In genomic region chr1:182149411-182149965, GRCh38 we compare ENCODE assay signal across 9 cellular contexts.
DNase-seq lines count a peak whose midpoint lies in the region; ATAC-seq, FAIRE-seq and TF ChIP-seq lines count a peak whose summit lies in the region.
"Had no signal": no experiment of that assay in that cellular context is flagged by ENCODE, and none has a peak within 500 bp of the region (broad histone marks: within the 10 kb centered on the region; RNA-seq: fewer than 3 reads in every experiment).

No MANE protein-coding gene starts in this region.

- DNase-seq in EH (ENCODE audit: low read depth) (peak; percentile 78), NOMO-1 treated with DMSO at 0.1 percent for 48 hours (lab: John Stamatoyannopoulos, UW; ENCODE audit: unreplicated experiment) (peak; percentile 99), H1 (ENCODE audit: low read depth in 1 of 2, low spot score in 2 of 2) (no peak), non-pigmented ciliary epithelial cell (ENCODE audit: low read depth) (peak; percentile 51), PC-9 (no peak), H54 (ENCODE audit: insufficient read length, low spot score) (no peak)

- H3F3A ChIP-seq in PC-9 (ENCODE audit: insufficient read depth, low read depth): 0 out of 2 replicates have a peak, but pooled peaks cover 4% of the 10 kb centered on the region

- no peaks in the 10 kb centered on the region for H4K20me1 ChIP-seq in H1 (replicated peaks in 1 of 2; ENCODE audit: control insufficient read depth in 1 of 2, insufficient read depth in 2 of 2, low read length in 2 of 2)
- H4K20me1 ChIP-seq in PC-9 (ENCODE audit: insufficient read depth): no peaks in the 10 kb centered on the region

- no peak for TF ChIP-seq CTCF in H1 (IDR thresholded peaks at IDR 0.05; ENCODE audit: control extremely low read depth in 1 of 3, insufficient read depth in 1 of 3, low read depth in 1 of 3, low read length in 3 of 3)
- no peak for TF ChIP-seq CTCF in PC-9 (conservative IDR thresholded peaks at IDR 0.05)

- no peak overlapping the region for H3K14ac ChIP-seq in H1 (ENCODE audit: insufficient read length)

- H3K4me3 ChIP-seq in H1 (ENCODE audit: extremely low read depth in 1 of 4, insufficient read depth in 2 of 4, low read depth in 3 of 4, low read length in 4 of 4): no peak overlapping the region
- H3K4me3 ChIP-seq in PC-9: no peak overlapping the region

- no peak for TF ChIP-seq EP300 in H1 (IDR thresholded peaks at IDR 0.05; ENCODE audit: borderline replicate concordance in 1 of 2, low read depth in 2 of 2, low read length in 2 of 2)

- no peaks in the 10 kb centered on the region for H3K9me2 ChIP-seq in PC-9 (ENCODE audit: insufficient read depth)

- H2BK5ac ChIP-seq in H1 (ENCODE audit: low read depth, low read length): no peak overlapping the region

- H3K4me1 ChIP-seq in H1 (replicated peaks in 1 of 4; ENCODE audit: control insufficient read depth in 3 of 4, insufficient read depth in 4 of 4, low read length in 3 of 4) (0 out of 7 replicates have a peak, but pooled peaks cover 0 to 2% (median 0%) of the 10 kb centered on the region in 4 experiments), PC-9 (replicated peaks; ENCODE audit: insufficient read depth) (peaks cover 14% of the 10 kb centered on the region)

- H3K56ac ChIP-seq in H1 (replicated peaks; ENCODE audit: insufficient read length, low read depth, low read length): no peak overlapping the region

- CTCF ChIA-PET in H1 (lab: Charles Lee; ENCODE audit: partially characterized antibody) (interaction anchor here (0.7 to 1.6 kb wide), 10 partner anchors 25 to 303 kb away, joined by 3 to 7 read pairs (median 4); no protein-coding TSS in a partner anchor), PC-9 (lab: Charles Lee) (interaction anchor here (0.9 kb wide), 1 partner anchor 48 kb away, joined by 3 read pairs; no protein-coding TSS in a partner anchor)

- H3K79me2 ChIP-seq in H1 (ENCODE audit: control insufficient read depth in 1 of 2, insufficient read depth in 2 of 2, low read length in 2 of 2): no peaks in the 10 kb centered on the region
- H3K79me2 ChIP-seq in PC-9 (ENCODE audit: low read depth): no peaks in the 10 kb centered on the region

- no peak overlapping the region for H4K8ac ChIP-seq in H1 (ENCODE audit: extremely low read depth, insufficient read depth, low read length)

- H3K27me3 ChIP-seq in H1 (replicated peaks in 1 of 4; ENCODE audit: control insufficient read depth in 3 of 4, extremely low read depth in 1 of 4, insufficient read depth in 3 of 4, low read length in 3 of 4): no peaks in the 10 kb centered on the region
- no peaks in the 10 kb centered on the region for H3K27me3 ChIP-seq in PC-9 (ENCODE audit: insufficient read depth, low read depth)

- no peak overlapping the region for H3K4ac ChIP-seq in H1 (replicated peaks; ENCODE audit: insufficient read length, low read depth, low read length)

- intact Hi-C loops in PC-9 (cut with micrococcal nuclease; ENCODE audit: unreplicated experiment): loop anchor here (10.0 kb wide), 1 partner anchor 145 kb away; no protein-coding TSS in a partner anchor

- H3K4me2 ChIP-seq in H1 (ENCODE audit: insufficient read depth in 1 of 2, low read depth in 2 of 2, low read length in 2 of 2): no peak overlapping the region
- no peak overlapping the region for H3K4me2 ChIP-seq in PC-9

- no peak overlapping the region for H3K27ac ChIP-seq in H1 (ENCODE audit: low read depth, low read length)
- H3K27ac ChIP-seq in PC-9: no peak overlapping the region

- no peak for FAIRE-seq in H1 (lab: Jason Lieb, UNC)
- no peak for FAIRE-seq in H54 (lab: Jason Lieb, UNC)
- FAIRE-seq: colon had no signal

- 0 out of 2 replicates have a peak overlapping the region, but pooled peaks have one; percentile 2 for H2AK5ac ChIP-seq in H1 (ENCODE audit: low read depth, low read length)

- H2BK120ac ChIP-seq in H1 (replicated peaks; ENCODE audit: low read depth, low read length): no peak overlapping the region

- no peak for TF ChIP-seq RAD21 in H1 (IDR thresholded peaks at IDR 0.05 in 1 of 2, conservative IDR thresholded peaks at IDR 0.05 in 1 of 2; ENCODE audit: low read depth in 2 of 2, low read length in 2 of 2)

- no peak overlapping the region for H4K5ac ChIP-seq in H1 (ENCODE audit: insufficient read length, low read depth, low read length)

- no peak for ATAC-seq in GM19397 (IDR thresholded peaks at IDR 0.05; ENCODE audit: unreplicated experiment)
- no peak for ATAC-seq in HG02798 (IDR thresholded peaks at IDR 0.05; ENCODE audit: poor library complexity, unreplicated experiment)

- BruUV-seq in PC-9 (replicated peaks; lab: Mats Ljungman, UMichigan): no TSS peak

- TF ChIP-seq POLR2A in H1 (IDR thresholded peaks at IDR 0.05; ENCODE audit: control extremely low read depth in 1 of 2, low read depth in 2 of 2, low read length in 2 of 2) (no peak), H54 (IDR thresholded peaks at IDR 0.05; ENCODE audit: low read depth, low read length) (no peak)

- H3K23me2 ChIP-seq in H1 (ENCODE audit: low read depth, low read length): no peaks in the 10 kb centered on the region

- no peak overlapping the region for H2BK20ac ChIP-seq in H1 (ENCODE audit: low read length)

- no peak overlapping the region for H2BK12ac ChIP-seq in H1 (ENCODE audit: low read depth, low read length)

- no peak overlapping the region for H2BK15ac ChIP-seq in H1 (ENCODE audit: low read length)

- POLR2A ChIA-PET in H1 (lab: Charles Lee; ENCODE audit: partially characterized antibody) (no interaction called here), PC-9 (lab: Charles Lee; ENCODE audit: unreplicated experiment) (interaction anchor here (0.6 kb wide), 1 partner anchor 28 kb away, joined by 6 read pairs; no protein-coding TSS in a partner anchor)

- H3K9me3 ChIP-seq in H1 (ENCODE audit: insufficient read depth in 2 of 2, low read depth in 1 of 2, low read length in 1 of 2) (no peaks in the 10 kb centered on the region), PC-9 (ENCODE audit: insufficient read depth, low read depth) (no peaks in the 10 kb centered on the region)

- H3K36me3 ChIP-seq in H1 (ENCODE audit: control insufficient read depth in 2 of 4, insufficient read depth in 4 of 4, low read length in 3 of 4) (no peaks in the 10 kb centered on the region), PC-9 (ENCODE audit: low read depth) (no peaks in the 10 kb centered on the region)

- H3K79me1 ChIP-seq in H1 (ENCODE audit: low read depth, low read length): no peaks in the 10 kb centered on the region

- 93% methylated on average over 6 of the region's 6 CpGs; no CpG with 5 or more reads in 1 of the 2 experiments for WGBS in H1 (ENCODE audit: extremely low coverage in 1 of 2, insufficient coverage in 1 of 2, insufficient read length in 1 of 2, insufficient replicate concordance in 2 of 2, low coverage in 1 of 2, low lambda C conversion rate in 2 of 2, missing lambda C conversion rate in 1 of 2), 2 experiments

- no peak overlapping the region for H3K18ac ChIP-seq in H1 (ENCODE audit: extremely low read depth, low read length)

- no peak overlapping the region for H3K23ac ChIP-seq in H1 (ENCODE audit: insufficient read length)

- H3K9ac ChIP-seq in H1 (replicated peaks in 1 of 4; ENCODE audit: extremely low read depth in 1 of 4, low read depth in 3 of 4, low read length in 3 of 4): no peak overlapping the region

- peak overlapping the region; percentile 52 for H2AFZ ChIP-seq in H1 (ENCODE audit: low read length)
- H2AFZ ChIP-seq in PC-9: no peak overlapping the region

- no peak overlapping the region for H4K91ac ChIP-seq in H1 (replicated peaks; ENCODE audit: insufficient read length, low read length)

TF ChIP-seq in H1, 55 proteins besides CTCF, POLR2A, EP300 and RAD21:
- TF ChIP-seq TAF1 (IDR thresholded peaks at IDR 0.05; ENCODE audit: low read depth, low read length) (no peak), BCL11A (IDR thresholded peaks at IDR 0.05; ENCODE audit: low read depth in 2 of 2, low read length in 2 of 2) (no peak), POLR2AphosphoS5 (IDR thresholded peaks at IDR 0.05; ENCODE audit: low read depth, low read length) (no peak), POU5F1 (IDR thresholded peaks at IDR 0.05; ENCODE audit: low read depth, low read length) (no peak)

Comparison
In these comparisons a context has a peak if more than half of its experiments do, and no peak if none do; other contexts are left out.
1. DNase-seq: peak in EH (single experiment), NOMO-1 treated with DMSO at 0.1 percent for 48 hours (single experiment) and non-pigmented ciliary epithelial cell (single experiment); none in H1 (0 of 2), PC-9 (0 of 2) and H54 (single experiment).